8 cellular contexts compared by ENCODE assay signal in the genomic region with DNA sequence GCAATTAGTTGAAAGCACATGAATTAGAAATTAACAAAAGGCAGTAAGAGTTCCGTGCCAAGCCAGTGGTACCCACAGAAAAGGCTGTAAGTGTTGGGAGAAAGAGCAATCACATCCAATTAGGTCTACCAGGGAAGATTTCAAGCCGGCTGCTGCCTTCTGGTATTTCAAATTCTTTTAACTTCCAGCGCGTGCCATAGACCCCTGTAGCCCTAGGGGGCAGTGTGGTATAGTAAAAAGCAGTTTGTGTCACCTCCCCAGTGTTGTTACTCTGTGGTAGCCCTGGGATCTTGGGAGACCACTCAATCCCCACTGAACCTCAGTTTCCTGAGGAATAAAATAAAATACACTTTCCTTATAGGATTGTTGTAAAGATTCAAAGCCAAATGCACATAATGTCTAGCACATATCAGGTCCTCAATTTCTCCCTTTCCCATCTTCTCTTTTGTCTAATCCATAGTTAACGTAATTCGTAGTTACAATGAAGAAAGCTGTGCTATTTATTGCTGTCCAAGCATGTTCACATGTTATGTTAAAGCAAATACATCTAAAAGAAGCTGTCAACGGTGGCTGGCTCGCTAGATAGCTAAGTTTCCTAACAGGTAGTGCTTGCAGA.
DNase-seq lines count a peak whose midpoint lies in the region; ATAC-seq, FAIRE-seq and TF ChIP-seq lines count a peak whose summit lies in the region.

No MANE protein-coding gene starts in this region.

- H3K27ac ChIP-seq in HCT116 (ENCODE audit: low read depth, low read length) = no peak overlapping the region
- H3K27ac ChIP-seq in kidney (ENCODE audit: low read depth in 2 of 2, low read length in 2 of 2) = no peak overlapping the region

- H2AFZ ChIP-seq in HCT116 (ENCODE audit: low read depth, low read length, poor library complexity, severe bottlenecking) = no peak overlapping the region

- H3K4me3 ChIP-seq in HCT116 (replicated peaks in 1 of 2; ENCODE audit: low read depth in 1 of 2, low read length in 2 of 2) (no peak overlapping the region), kidney (ENCODE audit: low read length in 2 of 2) (no peak overlapping the region)

- H3K79me2 ChIP-seq in HCT116 (ENCODE audit: insufficient read depth, low read length) = no peaks in the 10 kb centered on the region

- H3K27me3 Mint-ChIP-seq in activated CD4-positive, alpha-beta memory T cell treated with anti-CD3 and anti-CD28 coated beads, Interleukin-2, amount 10 ng/mL, durations not matched to agents 7 days and 5 days = peaks cover 9% of the 10 kb centered on the region

- no TSS peak for BruUV-seq in HCT116 (replicated peaks; lab: Mats Ljungman, UMichigan)

- H3K27me3 ChIP-seq in HCT116 (ENCODE audit: insufficient read depth, low read length) = peaks cover 16% of the 10 kb centered on the region

- FAIRE-seq in kidney (lab: Jason Lieb, UNC) = no peak
- no peak for FAIRE-seq in GM12892 (lab: Jason Lieb, UNC)

- H3K36me3 Mint-ChIP-seq in activated CD4-positive, alpha-beta memory T cell treated with anti-CD3 and anti-CD28 coated beads, Interleukin-2, amount 10 ng/mL, durations not matched to agents 7 days and 5 days (ENCODE audit: low read depth) = no peaks in the 10 kb centered on the region

- H3K4me1 Mint-ChIP-seq in activated CD4-positive, alpha-beta memory T cell treated with anti-CD3 and anti-CD28 coated beads, Interleukin-2, amount 10 ng/mL, durations not matched to agents 7 days and 5 days = peaks cover 3% of the 10 kb centered on the region

- TF ChIP-seq POLR2A in HCT116 (IDR thresholded peaks at IDR 0.05; ENCODE audit: borderline replicate concordance, extremely low read depth, insufficient read depth, insufficient read length) (no peak), GM12892 (IDR thresholded peaks at IDR 0.05; ENCODE audit: low read depth, low read length) (no peak)

- no peak overlapping the region for H3K4me3 Mint-ChIP-seq in activated CD4-positive, alpha-beta memory T cell treated with anti-CD3 and anti-CD28 coated beads, Interleukin-2, amount 10 ng/mL, durations not matched to agents 7 days and 5 days

- POLR2A ChIA-PET in HCT116 (lab: Charles Lee) = no interaction called here
- POLR2A ChIA-PET in activated CD4-positive, alpha-beta memory T cell treated with anti-CD3 and anti-CD28 coated beads, Interleukin-2, amount 10 ng/mL, durations not matched to agents 7 days and 5 days (lab: Charles Lee) = no interaction called here

- ATAC-seq in Right ventricle myocardium inferior (peak; percentile 52), HCT116 (peak; percentile 87), HG03025 (IDR thresholded peaks at IDR 0.05; ENCODE audit: low FRiP score, unreplicated experiment) (no peak)

- CTCF ChIA-PET in HCT116 (lab: Charles Lee) = interaction anchor here (0.8 to 2.6 kb wide), 3 partner anchors 55 to 1327 kb away, joined by 3 to 11 read pairs (median 8); no protein-coding TSS in a partner anchor
- CTCF ChIA-PET in activated CD4-positive, alpha-beta memory T cell treated with anti-CD3 and anti-CD28 coated beads, Interleukin-2, amount 10 ng/mL, durations not matched to agents 7 days and 5 days (lab: Charles Lee) = interaction anchor here (0.6 kb wide), 1 partner anchor 230 kb away, joined by 4 read pairs; the partner anchor contains the start of gene TDRD3

- H3K36me3 ChIP-seq in HCT116 (ENCODE audit: control insufficient read depth in 1 of 2, insufficient read depth in 2 of 2, low read length in 2 of 2) (no peaks in the 10 kb centered on the region), kidney (ENCODE audit: control insufficient read depth in 1 of 2, insufficient read depth in 2 of 2, low read length in 2 of 2) (no peaks in the 10 kb centered on the region)

- H3K4me1 ChIP-seq in HCT116 (ENCODE audit: control insufficient read depth in 1 of 2, insufficient read depth in 2 of 2, low read length in 2 of 2) = no peaks in the 10 kb centered on the region
- H3K4me1 ChIP-seq in kidney (ENCODE audit: control insufficient read depth in 1 of 2, insufficient read depth in 1 of 2, low read depth in 1 of 2, low read length in 2 of 2) = no peaks in the 10 kb centered on the region

- peak; percentile 29 to 79 (median 70); a peak in 5 of 6 replicates for TF ChIP-seq CTCF in HCT116 (IDR thresholded peaks at IDR 0.05 in 2 of 3, conservative IDR thresholded peaks at IDR 0.05 in 1 of 3; ENCODE audit: borderline replicate concordance in 1 of 3, insufficient read depth in 1 of 3, low read depth in 2 of 3, low read length in 2 of 3)
- TF ChIP-seq CTCF in kidney (IDR thresholded peaks at IDR 0.05; ENCODE audit: borderline replicate concordance, extremely low read depth, insufficient read depth) = peak; percentile 41

- no peaks in the 10 kb centered on the region for H3K9me3 ChIP-seq in HCT116 (ENCODE audit: control insufficient read depth in 1 of 2, insufficient read depth in 1 of 2, low read depth in 1 of 2, low read length in 2 of 2)
- no peaks in the 10 kb centered on the region for H3K9me3 ChIP-seq in kidney (ENCODE audit: control insufficient read depth in 1 of 2, low read length in 2 of 2)

- H3K9ac ChIP-seq in HCT116 (ENCODE audit: low read length) (no peak overlapping the region), kidney (ENCODE audit: low read length in 2 of 2) (no peak overlapping the region)

- intact Hi-C loops in Right ventricle myocardium inferior (cut with DNase I) (no loop called here), cardiac septum (cut with DNase I) (no loop called here), HCT116 (cut with micrococcal nuclease) (loop anchor here (1.0 to 5.0 kb wide), 3 partner anchors 630 to 1325 kb away; no protein-coding TSS in a partner anchor), kidney (cut with DNase I) (no loop called here)

- no peak overlapping the region for H3K27ac Mint-ChIP-seq in activated CD4-positive, alpha-beta memory T cell treated with anti-CD3 and anti-CD28 coated beads, Interleukin-2, amount 10 ng/mL, durations not matched to agents 7 days and 5 days

- DNase-seq in Right ventricle myocardium inferior (ENCODE audit: missing footprints) (no peak), cardiac septum (ENCODE audit: low spot score) (no peak), HCT116 (ENCODE audit: low read depth, low spot score) (peak; percentile 19), MV-4-11 (lab: John Stamatoyannopoulos, UW) (peak; percentile 16), kidney (no peak), GM12892 (ENCODE audit: insufficient read length) (no peak)
- DNase-seq in activated CD4-positive, alpha-beta memory T cell treated with anti-CD3 and anti-CD28 coated beads, Interleukin-2, amount 10 ng/mL, durations not matched to agents 7 days and 5 days = peak; percentile 17

- no peak overlapping the region for H3K4me2 ChIP-seq in HCT116 (ENCODE audit: low read length)

- H3K9me2 ChIP-seq in HCT116 (ENCODE audit: insufficient read depth) = no peaks in the 10 kb centered on the region

- no peaks in the 10 kb centered on the region for H4K20me1 ChIP-seq in HCT116 (ENCODE audit: insufficient read depth)

- peak; percentile 69 for TF ChIP-seq RAD21 in HCT116 (IDR thresholded peaks at IDR 0.05; ENCODE audit: low read depth)

- RAD21 ChIA-PET in HCT116 (lab: Charles Lee; ENCODE audit: low non-redundant PET in 1 of 2, low total read pairs in 2 of 2, uncharacterized antibody in 2 of 2, unreplicated experiment in 2 of 2) = no interaction called here

- H3K9me3 Mint-ChIP-seq in activated CD4-positive, alpha-beta memory T cell treated with anti-CD3 and anti-CD28 coated beads, Interleukin-2, amount 10 ng/mL, durations not matched to agents 7 days and 5 days = no peaks in the 10 kb centered on the region

TF ChIP-seq in HCT116, 20 proteins besides CTCF, POLR2A, EP300 and RAD21:
- TF ChIP-seq FOSL1 (IDR thresholded peaks at IDR 0.05; ENCODE audit: low read depth) = no peak
- no peak for TF ChIP-seq JUND (IDR thresholded peaks at IDR 0.05)
- TF ChIP-seq ZFX (IDR thresholded peaks at IDR 0.05) = no peak
- no peak for TF ChIP-seq EZH2phosphoT487 (IDR thresholded peaks at IDR 0.05; ENCODE audit: borderline replicate concordance)
- TF ChIP-seq ZBTB33 (IDR thresholded peaks at IDR 0.05; ENCODE audit: extremely low read depth, insufficient replicate concordance, low read length) = no peak
- no peak for TF ChIP-seq SIN3A (IDR thresholded peaks at IDR 0.05; ENCODE audit: low read depth)
- TF ChIP-seq ELF1 (IDR thresholded peaks at IDR 0.05; ENCODE audit: borderline replicate concordance, low read depth) = no peak
- no peak for TF ChIP-seq CBX3 (IDR thresholded peaks at IDR 0.05; ENCODE audit: low read depth)
- no peak for TF ChIP-seq EZH2 (IDR thresholded peaks at IDR 0.05)
- TF ChIP-seq TCF7L2 (IDR thresholded peaks at IDR 0.05; ENCODE audit: borderline replicate concordance, extremely low read depth, insufficient read depth, insufficient read length) = no peak

Comparison
In these comparisons a context has a peak if more than half of its experiments do, and no peak if none do; other contexts are left out.
1. DNase-seq: peak in HCT116 (single experiment), MV-4-11 (single experiment) and activated CD4-positive, alpha-beta memory T cell treated with anti-CD3 and anti-CD28 coated beads, Interleukin-2, amount 10 ng/mL, durations not matched to agents 7 days and 5 days (single experiment); none in Right ventricle myocardium inferior (single experiment), cardiac septum (single experiment), kidney (single experiment) and GM12892 (single experiment).